In the genomic region with DNA sequence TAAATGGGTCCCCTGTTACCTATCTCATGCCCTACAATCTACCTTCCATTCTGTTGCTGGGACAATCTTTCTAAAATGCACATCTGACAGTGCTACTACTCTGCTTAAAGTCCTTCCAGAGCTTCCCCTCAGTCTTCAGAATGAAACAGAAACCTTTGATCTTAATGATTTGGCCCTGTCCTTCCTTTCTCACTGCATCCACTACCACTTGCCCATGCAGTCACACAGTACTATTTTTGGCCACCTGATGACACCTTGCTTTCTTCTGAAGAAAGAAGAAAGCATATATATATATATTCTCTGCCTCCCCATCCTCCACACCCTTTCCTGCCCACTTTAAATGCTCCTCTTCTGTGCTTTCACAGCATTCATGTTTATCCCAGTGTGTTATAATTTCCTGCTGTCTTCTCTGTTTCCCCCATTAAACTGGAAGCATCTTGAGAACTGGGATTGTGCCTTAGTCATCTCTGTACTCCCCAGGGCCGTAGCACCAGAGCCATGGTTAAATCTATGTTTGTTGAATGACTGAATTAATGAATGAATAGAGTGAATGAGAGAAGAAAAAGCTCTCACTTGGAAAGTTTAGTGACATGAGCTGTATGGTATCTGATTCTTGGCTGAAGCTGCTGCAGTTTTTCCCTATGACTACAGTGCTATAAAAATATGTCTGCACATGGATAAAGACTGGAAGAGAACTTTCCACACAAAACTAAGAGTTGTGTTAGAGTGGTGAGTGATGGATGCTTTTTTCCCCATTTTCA, we compare ENCODE assay signal across 12 cellular contexts. TPM values are rescaled to one million over a fixed set of nuclear protein-coding genes. Genes with fewer than 3 reads are reported as not detected.
DNase-seq lines count a peak whose midpoint lies in the region; ATAC-seq and TF ChIP-seq lines count a peak whose summit lies in the region.
"Had no signal": no experiment of that assay in that cellular context is flagged by ENCODE, and none has a peak within 500 bp of the region (broad histone marks: within the 10 kb centered on the region; RNA-seq: fewer than 3 reads in every experiment).

No MANE protein-coding gene starts in this region.

- no peaks in the 10 kb centered on the region for H3K9me3 ChIP-seq in GM23248 (ENCODE audit: low read depth)
- H3K9me3 ChIP-seq: prostate gland had no signal

- POLR2A ChIA-PET in activated CD4-positive, alpha-beta T cell treated with anti-CD3 and anti-CD28 coated beads, Interleukin-2, amount 10 ng/mL, durations not matched to agents 7 days and 5 days (lab: Charles Lee), result no interaction called here
- POLR2A ChIA-PET in RWPE1 (lab: Yijun Ruan, JAX; ENCODE audit: low non-redundant PET), result no interaction called here

- peak overlapping the region; percentile 64 for H3K4me2 ChIP-seq in GM23248 (ENCODE audit: unreplicated experiment)

- no peaks in the 10 kb centered on the region for H3K79me2 ChIP-seq in GM23248 (ENCODE audit: insufficient read depth)

- ATAC-seq in GM18858 (IDR thresholded peaks at IDR 0.05; ENCODE audit: unreplicated experiment) (peak; percentile 82), HG03521 (IDR thresholded peaks at IDR 0.05; ENCODE audit: unreplicated experiment) (peak; percentile 68)
- ATAC-seq: stimulated activated naive CD8-positive, alpha-beta T cell treated with anti-CD3 and anti-CD28 coated beads, Interleukin-15, Interleukin-2, amounts not matched to agents 100 U/mL and 50 U/mL, for 24 hours had no signal

- 0 to 14% methylated on average over 1 of the region's 1 CpG for WGBS in GM23248 (ENCODE audit: low coverage in 1 of 2, low lambda C conversion rate in 2 of 2, missing lambda C conversion rate in 2 of 2), 2 experiments

- H3F3A ChIP-seq in GM23248 (ENCODE audit: insufficient read depth), result peaks cover 39% of the 10 kb centered on the region; the same call in 1 of the 2 replicates

- no peak for TF ChIP-seq CTCF in RWPE1 (conservative IDR thresholded peaks at IDR 0.05; ENCODE audit: low read depth)

- H3K9me3 Mint-ChIP-seq in activated CD4-positive, alpha-beta T cell treated with anti-CD3 and anti-CD28 coated beads, Interleukin-2, amount 10 ng/mL, durations not matched to agents 7 days and 5 days, result no peaks in the 10 kb centered on the region

- H3K27ac Mint-ChIP-seq in activated CD4-positive, alpha-beta T cell treated with anti-CD3 and anti-CD28 coated beads, Interleukin-2, amount 10 ng/mL, durations not matched to agents 7 days and 5 days, result no peak overlapping the region

- H3K4me3 Mint-ChIP-seq in activated CD4-positive, alpha-beta T cell treated with anti-CD3 and anti-CD28 coated beads, Interleukin-2, amount 10 ng/mL, durations not matched to agents 7 days and 5 days, result no peak overlapping the region

- H3K36me3 Mint-ChIP-seq in activated CD4-positive, alpha-beta T cell treated with anti-CD3 and anti-CD28 coated beads, Interleukin-2, amount 10 ng/mL, durations not matched to agents 7 days and 5 days (ENCODE audit: low read depth), result no peaks in the 10 kb centered on the region

- H3K27me3 Mint-ChIP-seq in activated CD4-positive, alpha-beta T cell treated with anti-CD3 and anti-CD28 coated beads, Interleukin-2, amount 10 ng/mL, durations not matched to agents 7 days and 5 days, result no peaks in the 10 kb centered on the region

- H3K9ac ChIP-seq in GM23248, result peak overlapping the region; percentile 66

- DNase-seq in GM23248, result peak; percentile 79
- DNase-seq in hepatic stellate cell (ENCODE audit: low spot score), result peak; percentile 22
- DNase-seq in activated CD4-positive, alpha-beta T cell treated with anti-CD3 and anti-CD28 coated beads, Interleukin-2, amount 10 ng/mL, durations not matched to agents 7 days and 5 days, result no peak
- DNase-seq in NCI-H2081 (lab: John Stamatoyannopoulos, UW), result no peak
- DNase-seq in DMS153 treated with DMSO at 0.1 percent for 48 hours (lab: John Stamatoyannopoulos, UW; ENCODE audit: unreplicated experiment), result no peak
- DNase-seq in RWPE1 (ENCODE audit: low spot score), result no peak
- DNase-seq: GDM1; stimulated activated naive CD8-positive, alpha-beta T cell treated with anti-CD3 and anti-CD28 coated beads, Interleukin-15, Interleukin-2, amounts not matched to agents 100 U/mL and 50 U/mL, for 24 hours had no signal

- H3K27ac ChIP-seq in GM23248 (peak overlapping the region; percentile 86), RWPE1 (no peak overlapping the region)
- H3K27ac ChIP-seq: prostate gland had no signal

- CTCF ChIA-PET in activated CD4-positive, alpha-beta T cell treated with anti-CD3 and anti-CD28 coated beads, Interleukin-2, amount 10 ng/mL, durations not matched to agents 7 days and 5 days (lab: Charles Lee), result interaction anchor here (0.6 to 0.9 kb wide), 2 partner anchors 256 to 262 kb away, joined by 3 read pairs; no protein-coding TSS in a partner anchor
- CTCF ChIA-PET in RWPE1 (lab: Yijun Ruan, JAX), result interaction anchor here (0.5 to 0.6 kb wide), 2 partner anchors 96 to 649 kb away, joined by 3 read pairs; no protein-coding TSS in a partner anchor

- no peaks in the 10 kb centered on the region for H4K20me1 ChIP-seq in GM23248 (ENCODE audit: insufficient read depth)

- no peaks in the 10 kb centered on the region for H3K27me3 ChIP-seq in GM23248 (replicated peaks; ENCODE audit: insufficient read depth)

- peaks cover 51% of the 10 kb centered on the region for H3K4me1 ChIP-seq in GM23248 (ENCODE audit: insufficient read depth)
- H3K4me1 ChIP-seq: prostate gland had no signal

- no peaks in the 10 kb centered on the region for H3K9me2 ChIP-seq in GM23248 (ENCODE audit: insufficient read depth)

- no peak overlapping the region for H2AFZ ChIP-seq in GM23248

- H3K4me1 Mint-ChIP-seq in activated CD4-positive, alpha-beta T cell treated with anti-CD3 and anti-CD28 coated beads, Interleukin-2, amount 10 ng/mL, durations not matched to agents 7 days and 5 days, result peaks cover 3% of the 10 kb centered on the region

- H3K4me3 ChIP-seq in GM23248, result no peak overlapping the region
- H3K4me3 ChIP-seq: prostate gland had no signal

- in situ Hi-C loops in GM23248 (cut with MboI), result loop anchor here (5.0 to 25.0 kb wide), 3 partner anchors 253 to 703 kb away; no protein-coding TSS in a partner anchor

- no peaks in the 10 kb centered on the region for H3K36me3 ChIP-seq in GM23248 (ENCODE audit: low read depth)
- H3K36me3 ChIP-seq: prostate gland had no signal

RNA-seq across cellular contexts. Expression of a gene that starts 56.2 kb away (rescaled TPM):
- total RNA-seq in GM23248 (2014; rRNA removed; shearing (Covaris generic)), result 0.13 and 0.97 TPM in 2 replicates
- polyA plus RNA-seq in GM23248 (2016; fragmentation: Nextera tagmentation; extraction: Ambion mirVana), result 0.06 and 0.20 TPM in 2 replicates
- total RNA-seq in activated CD4-positive, alpha-beta T cell treated with anti-CD3 and anti-CD28 coated beads, Interleukin-2, amount 10 ng/mL, durations not matched to agents 7 days and 5 days, result not detected
- total RNA-seq: T-helper 1 cell treated with Interleukin-12 subunit alpha and Interleukin-12 subunit beta and Interleukin-4 antibody, amounts not matched to agents 30 ng/mL and 1 ng/mL, for 36 hours had no signal

Comparison
In these comparisons a context has a peak if more than half of its experiments do, and no peak if none do; other contexts are left out.
1. DNase-seq: peak in GM23248 (single experiment) and hepatic stellate cell (single experiment); none in activated CD4-positive, alpha-beta T cell treated with anti-CD3 and anti-CD28 coated beads, Interleukin-2, amount 10 ng/mL, durations not matched to agents 7 days and 5 days (single experiment), NCI-H2081 (0 of 2), DMS153 treated with DMSO at 0.1 percent for 48 hours (single experiment) and RWPE1 (single experiment).